Comparison of ENCODE assay signal across 18 cellular contexts in the genomic region with DNA sequence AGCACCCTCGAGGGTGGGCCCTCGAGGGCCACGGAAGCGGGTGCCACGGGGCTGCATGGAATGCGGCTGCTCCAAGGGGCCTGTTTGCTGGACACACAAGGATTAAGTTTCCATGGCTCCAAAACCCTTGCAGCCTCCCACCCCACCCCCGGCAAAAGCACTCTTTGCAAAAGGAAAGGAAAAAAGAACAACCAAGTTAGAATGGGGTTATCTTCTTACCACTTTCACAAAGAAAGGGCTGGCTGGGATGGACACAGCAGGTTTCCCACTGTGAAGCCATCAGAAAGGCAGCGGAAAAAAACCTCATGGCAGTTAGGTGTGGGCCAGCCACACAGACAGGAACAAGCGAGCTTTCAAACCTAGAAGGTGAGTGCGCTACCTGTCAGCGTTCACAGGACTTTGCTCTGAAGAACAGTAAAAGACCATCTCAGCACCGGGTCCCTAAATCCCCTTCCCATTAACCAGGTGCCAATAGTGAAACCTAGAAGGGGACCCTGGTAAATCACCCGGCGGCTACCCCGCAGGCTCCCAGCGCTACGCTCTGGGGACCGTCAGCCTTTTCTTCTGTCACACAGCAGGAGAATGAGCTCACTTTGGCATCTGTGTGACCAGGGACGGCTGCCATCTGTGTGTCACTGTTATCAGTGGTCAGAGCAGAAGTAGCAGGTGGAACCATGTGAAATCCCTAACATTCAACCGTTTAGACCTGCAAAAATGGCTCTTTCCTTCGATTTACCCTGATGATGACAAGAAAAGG.
DNase-seq lines count a peak whose midpoint lies in the region; ATAC-seq and TF ChIP-seq lines count a peak whose summit lies in the region.
"Had no signal": no experiment of that assay in that cellular context is flagged by ENCODE, and none has a peak within 500 bp of the region (broad histone marks: within the 10 kb centered on the region; RNA-seq: fewer than 3 reads in every experiment).

No MANE protein-coding gene starts in this region.

- no peaks in the 10 kb centered on the region for H3K79me2 ChIP-seq in OCI-LY7 (ENCODE audit: insufficient read depth, low read depth, low read length)

- POLR2A ChIA-PET in OCI-LY7 (lab: Charles Lee), result interaction anchor here (0.8 kb wide), 1 partner anchor 46 kb away, joined by 5 read pairs; no protein-coding TSS in a partner anchor

- no peak for TF ChIP-seq CTCF in OCI-LY7 (conservative IDR thresholded peaks at IDR 0.05; ENCODE audit: low read length)
- no peak for TF ChIP-seq CTCF in Calu3 (IDR thresholded peaks at IDR 0.05; ENCODE audit: unreplicated experiment)

- ATAC-seq in sciatic nerve (no peak), GM19395 (IDR thresholded peaks at IDR 0.05; ENCODE audit: unreplicated experiment) (no peak)
- ATAC-seq: CD8-positive, alpha-beta T cell had no signal

- H3K36me3 ChIP-seq in OCI-LY7 (ENCODE audit: insufficient read depth, low read length), result no peaks in the 10 kb centered on the region

- BruUV-seq in OCI-LY7 (replicated peaks; lab: Mats Ljungman, UMichigan) (no TSS peak), Calu3 (replicated peaks; lab: Mats Ljungman, UMichigan) (no TSS peak)

- no peak overlapping the region for H3K4me3 ChIP-seq in OCI-LY7 (ENCODE audit: low read depth, low read length, poor library complexity, severe bottlenecking)

- H3K36me3 Mint-ChIP-seq in Calu3 (ENCODE audit: insufficient read depth, unreplicated experiment), result peaks cover 7% of the 10 kb centered on the region

- no peaks in the 10 kb centered on the region for H3K9me2 ChIP-seq in OCI-LY7 (ENCODE audit: insufficient read depth, low read length)

- H3K27me3 Mint-ChIP-seq in Calu3 (ENCODE audit: unreplicated experiment), result no peaks in the 10 kb centered on the region
- H3K27me3 Mint-ChIP-seq: activated CD4-positive, alpha-beta memory T cell treated with anti-CD3 and anti-CD28 coated beads for 36 hours; activated naive CD4-positive, alpha-beta T cell treated with anti-CD3 and anti-CD28 coated beads, Interleukin-2, amount 10 ng/mL, durations not matched to agents 7 days and 5 days; dendritic cell treated with granulocyte-macrophage colony-stimulating factor and Interleukin-4, amounts not matched to agents 40 ng/mL and 50 ng/mL, for 4 days had no signal

- H2AFZ ChIP-seq in OCI-LY7 (ENCODE audit: low read length), result no peak overlapping the region

- CTCF ChIA-PET in OCI-LY7 (lab: Charles Lee; ENCODE audit: unreplicated experiment) (no interaction called here), Calu3 (lab: Charles Lee) (no interaction called here)

- no peaks in the 10 kb centered on the region for H3K9me3 ChIP-seq in OCI-LY7 (ENCODE audit: low read length)

- H3K4me3 Mint-ChIP-seq in Calu3 (ENCODE audit: low read depth, unreplicated experiment), result no peak overlapping the region
- H3K4me3 Mint-ChIP-seq: activated CD4-positive, alpha-beta memory T cell treated with anti-CD3 and anti-CD28 coated beads for 36 hours; activated naive CD4-positive, alpha-beta T cell treated with anti-CD3 and anti-CD28 coated beads, Interleukin-2, amount 10 ng/mL, durations not matched to agents 7 days and 5 days; CD8-positive, alpha-beta T cell; dendritic cell treated with granulocyte-macrophage colony-stimulating factor and Interleukin-4, amounts not matched to agents 40 ng/mL and 50 ng/mL, for 4 days had no signal

- no peak overlapping the region for H3K4me2 ChIP-seq in OCI-LY7 (ENCODE audit: low read length)

- intact Hi-C loops in sciatic nerve (cut with DNase I) (no loop called here), OCI-LY7 (cut with micrococcal nuclease; ENCODE audit: unreplicated experiment) (no loop called here), Calu3 (cut with micrococcal nuclease; ENCODE audit: unreplicated experiment) (no loop called here)

- H3K9me3 Mint-ChIP-seq in Calu3 (ENCODE audit: low read depth, unreplicated experiment), result no peaks in the 10 kb centered on the region

- DNase-seq in Ammon's horn (ENCODE audit: low spot score) (peak; percentile 57), NCI-H146 (lab: John Stamatoyannopoulos, UW) (peak; percentile 55), cerebellum (ENCODE audit: low spot score) (peak; percentile 75), medulla oblongata (ENCODE audit: extremely low spot score) (peak; percentile 35), sciatic nerve (ENCODE audit: low spot score) (no peak), OCI-LY7 (ENCODE audit: low spot score) (no peak), Calu3 (no peak)
- DNase-seq: activated naive CD4-positive, alpha-beta T cell treated with anti-CD3 and anti-CD28 coated beads, Interleukin-2, amount 10 ng/mL, durations not matched to agents 7 days and 5 days; activated T-cell treated with anti-CD3 and anti-CD28 coated beads, Interleukin-2, amount 50 U/mL, for 1 hour; CD8-positive, alpha-beta T cell; NCI-H187 treated with DMSO at 0.1 percent for 48 hours; NCI-H526 treated with DMSO at 0.1 percent for 48 hours; stimulated activated CD4-positive, alpha-beta T cell treated with anti-CD3 and anti-CD28 coated beads, Interleukin-4, amount 100 ng/mL, for 4 hours; stimulated activated CD8-positive, alpha-beta memory T cell treated with anti-CD3 and anti-CD28 coated beads, Interleukin-4, amount 100 ng/mL, for 48 hours; SW 1271 had no signal

- no peaks in the 10 kb centered on the region for H4K20me1 ChIP-seq in OCI-LY7 (ENCODE audit: insufficient read depth, low read length)

- H3K4me1 Mint-ChIP-seq in Calu3 (ENCODE audit: low read depth, unreplicated experiment), result peaks cover 15% of the 10 kb centered on the region
- H3K4me1 Mint-ChIP-seq: activated naive CD4-positive, alpha-beta T cell treated with anti-CD3 and anti-CD28 coated beads, Interleukin-2, amount 10 ng/mL, durations not matched to agents 7 days and 5 days had no signal

- no peak overlapping the region for H3K27ac Mint-ChIP-seq in Calu3 (ENCODE audit: unreplicated experiment)
- H3K27ac Mint-ChIP-seq: activated CD4-positive, alpha-beta memory T cell treated with anti-CD3 and anti-CD28 coated beads for 36 hours; activated naive CD4-positive, alpha-beta T cell treated with anti-CD3 and anti-CD28 coated beads, Interleukin-2, amount 10 ng/mL, durations not matched to agents 7 days and 5 days; CD8-positive, alpha-beta T cell; dendritic cell treated with granulocyte-macrophage colony-stimulating factor and Interleukin-4, amounts not matched to agents 40 ng/mL and 50 ng/mL, for 4 days had no signal

- H3K4me1 ChIP-seq in OCI-LY7 (ENCODE audit: insufficient read depth, low read length, poor library complexity, severe bottlenecking), result no peaks in the 10 kb centered on the region

- no peak overlapping the region for H3K27ac ChIP-seq in OCI-LY7 (ENCODE audit: low read depth, low read length, poor library complexity, severe bottlenecking)

Comparison
In these comparisons a context has a peak if more than half of its experiments do, and no peak if none do; other contexts are left out.
1. DNase-seq: peak in Ammon's horn (single experiment), NCI-H146 (single experiment), cerebellum (single experiment) and medulla oblongata (single experiment); none in sciatic nerve (single experiment), OCI-LY7 (single experiment) and Calu3 (single experiment).